In the genomic region with DNA sequence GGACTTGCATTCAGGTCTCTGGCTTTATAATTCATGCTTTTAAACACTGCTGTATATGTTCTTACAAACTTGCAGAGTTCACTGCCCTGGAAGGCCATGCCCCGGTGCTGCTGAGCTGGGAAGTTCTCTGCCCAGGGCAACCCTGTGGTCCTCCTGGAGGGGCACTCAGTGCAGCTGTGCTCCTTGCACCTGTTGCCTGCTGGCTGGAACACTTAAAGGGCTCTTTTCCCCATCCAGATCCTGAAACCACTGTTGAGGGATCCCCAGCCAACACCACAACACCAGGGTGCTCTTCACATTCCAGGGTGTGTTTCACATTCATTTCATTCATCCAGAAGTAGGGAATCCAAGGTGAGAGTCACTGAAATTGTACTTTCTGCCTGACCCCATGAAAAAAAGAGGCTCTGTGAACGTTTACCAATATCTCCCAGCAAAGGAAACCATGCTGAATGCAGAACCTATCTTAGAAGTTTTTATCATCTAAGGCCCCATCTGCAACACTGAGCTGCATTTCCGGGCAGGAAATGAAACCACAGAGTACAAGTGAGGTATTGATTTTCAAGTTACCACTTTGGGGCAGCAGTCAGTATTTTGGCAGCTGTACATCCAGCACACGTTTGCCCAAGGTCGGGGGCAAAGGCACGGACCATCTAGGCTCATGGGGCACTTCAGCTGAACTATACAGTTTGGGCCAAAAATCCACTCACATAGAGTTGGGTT, we compare ENCODE assay signal across 8 cellular contexts. TPM values are rescaled to one million over a fixed set of nuclear protein-coding genes. Genes with fewer than 3 reads are reported as not detected.
DNase-seq lines count a peak whose midpoint lies in the region; ATAC-seq, FAIRE-seq and TF ChIP-seq lines count a peak whose summit lies in the region.

No MANE protein-coding gene starts in this region.

- no peaks in the 10 kb centered on the region for H3K36me3 ChIP-seq in HEK293 (ENCODE audit: control insufficient read depth in 2 of 2, insufficient read depth in 1 of 2, low read length in 2 of 2)

- no peak for FAIRE-seq in RCC 7860 (lab: Jason Lieb, UNC)

- peaks cover 68% of the 10 kb centered on the region for H3K4me1 Mint-ChIP-seq in activated T-cell treated with anti-CD3 and anti-CD28 coated beads, Interleukin-2, amount 50 U/mL, for 24 hours (ENCODE audit: low read depth)

- H3K9me3 Mint-ChIP-seq in activated T-cell treated with anti-CD3 and anti-CD28 coated beads, Interleukin-2, amount 50 U/mL, for 24 hours: peaks cover 5% of the 10 kb centered on the region

- no peak overlapping the region for H3K4me3 ChIP-seq in HEK293 (ENCODE audit: low read depth, low read length)
- H3K4me3 ChIP-seq in NB4 (ENCODE audit: low read depth, low read length): no peak overlapping the region

- POLR2A ChIA-PET in HEK293 (lab: Yijun Ruan, JAX): no interaction called here

- no peaks in the 10 kb centered on the region for H3K9me3 ChIP-seq in HEK293 (ENCODE audit: control insufficient read depth, insufficient read depth, low read depth, low read length)

- DNase-seq in NB4 (ENCODE audit: low read depth): peak; percentile 60
- DNase-seq in activated T-cell treated with anti-CD3 and anti-CD28 coated beads, Interleukin-2, amount 50 U/mL, for 24 hours: no peak
- DNase-seq in stimulated activated naive CD8-positive, alpha-beta T cell treated with anti-CD3 and anti-CD28 coated beads, Interleukin-15, Interleukin-2, amounts not matched to agents 100 U/mL and 50 U/mL, for 24 hours: peak; percentile 31
- DNase-seq in RCC 7860 (ENCODE audit: low spot score): no peak
- no peak for DNase-seq in AG08395 (ENCODE audit: low spot score)
- no peak for DNase-seq in mucosa of gallbladder (ENCODE audit: low spot score)

- CTCF ChIA-PET in HEK293 (lab: Yijun Ruan, JAX): interaction anchor here (0.6 to 1.1 kb wide), 3 partner anchors 124 to 234 kb away, joined by 3 to 4 read pairs (median 3); no protein-coding TSS in a partner anchor

- H3K27ac ChIP-seq in HEK293 (ENCODE audit: extremely low read depth, low read depth, low read length): no peak overlapping the region

- peak overlapping the region; percentile 89 for H3K27ac Mint-ChIP-seq in activated T-cell treated with anti-CD3 and anti-CD28 coated beads, Interleukin-2, amount 50 U/mL, for 24 hours

- no peak for TF ChIP-seq POLR2A in NB4 (IDR thresholded peaks at IDR 0.05; ENCODE audit: extremely low read depth, insufficient read length)

- TF ChIP-seq CTCF in HEK293 (tag by site-specific recombination; IDR thresholded peaks at IDR 0.05): no peak
- TF ChIP-seq CTCF in NB4 (IDR thresholded peaks at IDR 0.05; ENCODE audit: low read depth, low read length): no peak

- H3K27me3 Mint-ChIP-seq in activated T-cell treated with anti-CD3 and anti-CD28 coated beads, Interleukin-2, amount 50 U/mL, for 24 hours: no peaks in the 10 kb centered on the region

- H3K4me1 ChIP-seq in HEK293 (ENCODE audit: control insufficient read depth, insufficient read depth, low read length): peaks cover 3% of the 10 kb centered on the region; the same call in 1 of the 2 replicates

- H3K36me3 Mint-ChIP-seq in activated T-cell treated with anti-CD3 and anti-CD28 coated beads, Interleukin-2, amount 50 U/mL, for 24 hours (ENCODE audit: low read depth): no peaks in the 10 kb centered on the region

- peak; percentile 83 for ATAC-seq in GM18867 (IDR thresholded peaks at IDR 0.05; ENCODE audit: unreplicated experiment)
- peak; percentile 68 for ATAC-seq in stimulated activated naive CD8-positive, alpha-beta T cell treated with anti-CD3 and anti-CD28 coated beads, Interleukin-15, Interleukin-2, amounts not matched to agents 100 U/mL and 50 U/mL, for 24 hours

- peak overlapping the region; percentile 61 for H3K4me3 Mint-ChIP-seq in activated T-cell treated with anti-CD3 and anti-CD28 coated beads, Interleukin-2, amount 50 U/mL, for 24 hours

TF ChIP-seq in HEK293, 187 proteins besides CTCF, POLR2A, EP300 and RAD21:
- TF ChIP-seq ZNF76 (tag by site-specific recombination; IDR thresholded peaks at IDR 0.05; ENCODE audit: borderline replicate concordance, low read depth) (no peak), ZSCAN30 (tag by site-specific recombination; IDR thresholded peaks at IDR 0.05) (no peak), ZSCAN5A (tag by site-specific recombination; IDR thresholded peaks at IDR 0.05) (no peak), TSHZ1 (tag by site-specific recombination; IDR thresholded peaks at IDR 0.05; ENCODE audit: borderline replicate concordance) (no peak), ZSCAN16 (tag by site-specific recombination; IDR thresholded peaks at IDR 0.05) (peak; percentile 43; the same call in 1 of the 2 replicates), SCRT2 (tag by site-specific recombination; IDR thresholded peaks at IDR 0.05) (peak; percentile 79)

RNA-seq across cellular contexts. Expression of gene KIAA0040, which starts 16.4 kb away (rescaled TPM):
- total RNA-seq in mucosa of gallbladder: 16.1 TPM

Comparison
In these comparisons a context has a peak if more than half of its experiments do, and no peak if none do; other contexts are left out.
1. DNase-seq: peak in NB4 (single experiment) and stimulated activated naive CD8-positive, alpha-beta T cell treated with anti-CD3 and anti-CD28 coated beads, Interleukin-15, Interleukin-2, amounts not matched to agents 100 U/mL and 50 U/mL, for 24 hours (single experiment); none in activated T-cell treated with anti-CD3 and anti-CD28 coated beads, Interleukin-2, amount 50 U/mL, for 24 hours (single experiment), RCC 7860 (single experiment), AG08395 (single experiment) and mucosa of gallbladder (single experiment).